ENCODE assay signal across 8 cellular contexts in the genomic region with DNA sequence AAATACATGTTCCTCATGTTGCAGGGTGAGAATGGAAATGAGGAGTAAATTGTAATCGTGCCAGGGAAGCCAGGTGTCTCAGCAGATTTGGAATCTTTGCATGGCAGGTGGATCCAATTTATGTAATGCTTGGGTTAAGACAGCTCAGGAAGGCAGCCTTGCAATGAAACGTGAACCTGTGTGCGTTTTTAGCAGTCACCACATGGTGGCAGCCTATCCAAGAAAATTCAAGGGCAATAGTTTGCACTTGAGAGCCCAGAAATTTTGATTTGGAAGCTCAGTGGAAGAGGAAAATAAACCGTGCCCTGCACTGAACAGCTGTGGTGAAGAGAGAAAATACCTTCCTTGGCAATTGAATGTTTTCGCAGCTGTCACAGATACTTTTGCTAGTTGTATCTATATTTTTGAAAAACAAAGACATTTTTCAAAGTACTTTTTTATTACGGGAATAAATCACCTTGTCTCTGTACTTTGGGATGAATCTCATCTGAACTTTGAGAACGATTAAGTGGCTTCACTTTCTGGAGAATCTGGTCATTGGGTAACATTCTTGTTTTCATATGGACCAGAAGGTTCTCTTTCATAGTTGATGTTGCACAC. TPM values are rescaled to one million over a fixed set of nuclear protein-coding genes. Genes with fewer than 3 reads are reported as not detected.
DNase-seq lines count a peak whose midpoint lies in the region; ATAC-seq and TF ChIP-seq lines count a peak whose summit lies in the region.

No MANE protein-coding gene starts in this region.

- no peak overlapping the region for H3K4me3 ChIP-seq in Loucy (ENCODE audit: low read length, poor library complexity, severe bottlenecking)
- H3K4me3 ChIP-seq in SJSA1: no peak overlapping the region
- H3K4me3 ChIP-seq in cardiac muscle cell: no peak overlapping the region
- no peak overlapping the region for H3K4me3 ChIP-seq in psoas muscle

- H3K4me1 ChIP-seq in Loucy (ENCODE audit: insufficient read depth, low read length, poor library complexity, severe bottlenecking) (peaks cover 28% of the 10 kb centered on the region), SJSA1 (replicated peaks) (peaks cover 7% of the 10 kb centered on the region), cardiac muscle cell (ENCODE audit: low read depth) (peaks cover 6% of the 10 kb centered on the region), psoas muscle (peaks cover 4% of the 10 kb centered on the region)

- WGBS in psoas muscle, 3 donors: 6 to 11% (median 10%) methylated on average over 7 of the region's 7 CpGs

- H3K27me3 Mint-ChIP-seq in activated naive CD8-positive, alpha-beta T cell treated with anti-CD3 and anti-CD28 coated beads, Interleukin-2, amount 10 ng/mL, durations not matched to agents 7 days and 5 days: no peaks in the 10 kb centered on the region

- H3K27me3 ChIP-seq in Loucy (ENCODE audit: insufficient read depth, low read length, poor library complexity, severe bottlenecking): no peaks in the 10 kb centered on the region
- H3K27me3 ChIP-seq in SJSA1 (replicated peaks): no peaks in the 10 kb centered on the region
- H3K27me3 ChIP-seq in cardiac muscle cell: no peaks in the 10 kb centered on the region
- H3K27me3 ChIP-seq in psoas muscle (ENCODE audit: insufficient read depth in 3 of 3, low read length in 2 of 3): peaks cover 0 to 2% (median 0%) of the 10 kb centered on the region in 3 donors

- ATAC-seq in GM18909 (IDR thresholded peaks at IDR 0.05; ENCODE audit: poor library complexity, unreplicated experiment) (peak; percentile 50), psoas muscle (peak; percentile 79 to 91 (median 84))
- no peak for ATAC-seq in activated naive CD8-positive, alpha-beta T cell treated with anti-CD3 and anti-CD28 coated beads, Interleukin-2, amount 10 ng/mL, durations not matched to agents 7 days and 5 days (ENCODE audit: low read depth)

- H3K4me3 Mint-ChIP-seq in activated naive CD8-positive, alpha-beta T cell treated with anti-CD3 and anti-CD28 coated beads, Interleukin-2, amount 10 ng/mL, durations not matched to agents 7 days and 5 days: no peak overlapping the region

- H3K9me3 Mint-ChIP-seq in activated naive CD8-positive, alpha-beta T cell treated with anti-CD3 and anti-CD28 coated beads, Interleukin-2, amount 10 ng/mL, durations not matched to agents 7 days and 5 days: no peaks in the 10 kb centered on the region

- H3F3A ChIP-seq in Loucy (ENCODE audit: low read depth): no peaks in the 10 kb centered on the region

- no peaks in the 10 kb centered on the region for H3K79me2 ChIP-seq in Loucy (ENCODE audit: insufficient read depth, low read length)

- H3K36me3 ChIP-seq in Loucy (ENCODE audit: insufficient read depth, low read length) (peaks cover 60% of the 10 kb centered on the region), SJSA1 (peaks cover 70% of the 10 kb centered on the region), cardiac muscle cell (peaks cover 7% of the 10 kb centered on the region), psoas muscle (ENCODE audit: insufficient read depth in 1 of 2, low read depth in 1 of 2) (no peaks in the 10 kb centered on the region)

- no peak overlapping the region for H2AFZ ChIP-seq in Loucy (ENCODE audit: low read length)

- peak; percentile 87 for DNase-seq in Ammon's horn (ENCODE audit: low spot score)
- DNase-seq in SJSA1 (ENCODE audit: low read depth in 1 of 2, low spot score in 2 of 2): peak; percentile 59 to 61
- peak; percentile 58 for DNase-seq in activated naive CD8-positive, alpha-beta T cell treated with anti-CD3 and anti-CD28 coated beads, Interleukin-2, amount 10 ng/mL, durations not matched to agents 7 days and 5 days
- DNase-seq in cardiac muscle cell (ENCODE audit: low read depth in 1 of 2, low spot score in 1 of 2): peak; percentile 77 to 87
- DNase-seq in psoas muscle: peak; percentile 51 to 73
- no peak for DNase-seq in GM19240 (ENCODE audit: insufficient read length, low spot score)

- TF ChIP-seq CTCF in Loucy (conservative IDR thresholded peaks at IDR 0.05; ENCODE audit: low read length) (peak; percentile 90), cardiac muscle cell (IDR thresholded peaks at IDR 0.05; ENCODE audit: low read depth, low read length) (peak; percentile 83), psoas muscle (IDR thresholded peaks at IDR 0.05) (peak; percentile 86)

- POLR2A ChIA-PET in activated naive CD8-positive, alpha-beta T cell treated with anti-CD3 and anti-CD28 coated beads, Interleukin-2, amount 10 ng/mL, durations not matched to agents 7 days and 5 days (lab: Charles Lee): no interaction called here

- H3K9me2 ChIP-seq in Loucy (replicated peaks; ENCODE audit: low read depth, low read length): no peaks in the 10 kb centered on the region

- peaks cover 23% of the 10 kb centered on the region for H3K4me1 Mint-ChIP-seq in activated naive CD8-positive, alpha-beta T cell treated with anti-CD3 and anti-CD28 coated beads, Interleukin-2, amount 10 ng/mL, durations not matched to agents 7 days and 5 days

- no peak overlapping the region for H3K27ac ChIP-seq in SJSA1
- no peak overlapping the region for H3K27ac ChIP-seq in cardiac muscle cell
- no peak overlapping the region for H3K27ac ChIP-seq in psoas muscle

- H3K9me3 ChIP-seq in Loucy (ENCODE audit: insufficient read depth, low read depth, low read length) (no peaks in the 10 kb centered on the region), SJSA1 (replicated peaks) (no peaks in the 10 kb centered on the region), cardiac muscle cell (ENCODE audit: low read depth) (no peaks in the 10 kb centered on the region), psoas muscle (no peaks in the 10 kb centered on the region)

- intact Hi-C loops in psoas muscle (cut with DNase I): loop anchor here (1.0 to 5.0 kb wide), 4 partner anchors 115 to 433 kb away; no protein-coding TSS in a partner anchor

- no peak overlapping the region for H3K9ac ChIP-seq in Loucy (ENCODE audit: low read depth, low read length, poor library complexity, severe bottlenecking)

- H3K36me3 Mint-ChIP-seq in activated naive CD8-positive, alpha-beta T cell treated with anti-CD3 and anti-CD28 coated beads, Interleukin-2, amount 10 ng/mL, durations not matched to agents 7 days and 5 days: peaks cover 8% of the 10 kb centered on the region

- H3K4me2 ChIP-seq in Loucy (ENCODE audit: low read depth, low read length, poor library complexity, severe bottlenecking): no peak overlapping the region

- H3K27ac Mint-ChIP-seq in activated naive CD8-positive, alpha-beta T cell treated with anti-CD3 and anti-CD28 coated beads, Interleukin-2, amount 10 ng/mL, durations not matched to agents 7 days and 5 days: no peak overlapping the region

- H4K20me1 ChIP-seq in Loucy (ENCODE audit: insufficient read depth, low read length, poor library complexity, severe bottlenecking): no peaks in the 10 kb centered on the region

RNA-seq across cellular contexts. Expression of gene MTHFD1L, which starts 26.5 kb away (rescaled TPM):
- total RNA-seq in SJSA1 (2014; rRNA removed; shearing (Covaris generic)): 24.8 and 25.4 TPM in 2 replicates
- total RNA-seq in activated naive CD8-positive, alpha-beta T cell treated with anti-CD3 and anti-CD28 coated beads, Interleukin-2, amount 10 ng/mL, durations not matched to agents 7 days and 5 days: 10 to 100 TPM; 33.9 to 35.2 TPM
- 18.0 and 18.2 TPM in 2 replicates for total RNA-seq in cardiac muscle cell
- polyA plus RNA-seq in cardiac muscle cell: 32.8 and 37.9 TPM in 2 replicates
- total RNA-seq in psoas muscle: 1 to 10 TPM in 3 of 4 donors, under 1 TPM in 1; 0.79 to 4.1 (median 2.1) TPM
- 1 to 10 TPM in 1 of 3 donors, under 1 TPM in 2; 0.21 to 1.8 (median 0.23) TPM for polyA plus RNA-seq in psoas muscle
